8 cellular contexts compared by ENCODE assay signal in genomic region chr2:105294844-105295481, GRCh38. TPM values are rescaled to one million over a fixed set of nuclear protein-coding genes. Genes with fewer than 3 reads are reported as not detected.
DNase-seq lines count a peak whose midpoint lies in the region; ATAC-seq and TF ChIP-seq lines count a peak whose summit lies in the region.

No MANE protein-coding gene starts in this region.

- H3K9me3 Mint-ChIP-seq in Calu3 (ENCODE audit: low read depth, unreplicated experiment) = no peaks in the 10 kb centered on the region
- no peaks in the 10 kb centered on the region for H3K9me3 Mint-ChIP-seq in activated naive CD8-positive, alpha-beta T cell treated with anti-CD3 and anti-CD28 coated beads, Interleukin-2, amount 50 U/mL, for 24 hours

- 37 to 42% methylated on average over 5 of the region's 5 CpGs for WGBS in heart right ventricle, 2 donors

- H3K27me3 ChIP-seq in heart right ventricle = no peaks in the 10 kb centered on the region

- no peak overlapping the region for H3K4me3 ChIP-seq in heart right ventricle

- no TSS peak for BruUV-seq in Calu3 (replicated peaks; lab: Mats Ljungman, UMichigan)

- CTCF ChIA-PET in Calu3 (lab: Charles Lee) = interaction anchor here (0.6 to 1.4 kb wide), 4 partner anchors 16 to 123 kb away, joined by 3 to 4 read pairs (median 3); partner anchors contain the start of gene TGFBRAP1

- H3K4me1 Mint-ChIP-seq in Calu3 (ENCODE audit: low read depth, unreplicated experiment) = no peaks in the 10 kb centered on the region
- no peaks in the 10 kb centered on the region for H3K4me1 Mint-ChIP-seq in activated naive CD8-positive, alpha-beta T cell treated with anti-CD3 and anti-CD28 coated beads, Interleukin-2, amount 50 U/mL, for 24 hours

- no peak overlapping the region for H3K27ac ChIP-seq in heart right ventricle

- intact Hi-C loops in Calu3 (cut with micrococcal nuclease; ENCODE audit: unreplicated experiment) = loop anchor here (10.0 kb wide), 1 partner anchor 180 kb away; no protein-coding TSS in a partner anchor
- intact Hi-C loops in heart right ventricle (cut with DNase I) = loop anchor here in 2 of 10 donors (2.0 to 5.0 kb wide), 2 partner anchors 178 to 180 kb away; no protein-coding TSS in a partner anchor

- peaks cover 0 to 4% (median 0%) of the 10 kb centered on the region in 9 donors for H3K4me1 ChIP-seq in heart right ventricle

- H3K36me3 Mint-ChIP-seq in Calu3 (ENCODE audit: insufficient read depth, unreplicated experiment) = peaks cover 20% of the 10 kb centered on the region
- peaks cover 48% of the 10 kb centered on the region for H3K36me3 Mint-ChIP-seq in activated naive CD8-positive, alpha-beta T cell treated with anti-CD3 and anti-CD28 coated beads, Interleukin-2, amount 50 U/mL, for 24 hours (ENCODE audit: low read depth)

- H3K9me3 ChIP-seq in heart right ventricle = no peaks in the 10 kb centered on the region

- no peak overlapping the region for H3K27ac Mint-ChIP-seq in Calu3 (ENCODE audit: unreplicated experiment)
- no peak overlapping the region for H3K27ac Mint-ChIP-seq in activated naive CD8-positive, alpha-beta T cell treated with anti-CD3 and anti-CD28 coated beads, Interleukin-2, amount 50 U/mL, for 24 hours

- peaks cover 0 to 89% (median 20%) of the 10 kb centered on the region in 9 donors for H3K36me3 ChIP-seq in heart right ventricle

- peak; percentile 61 for DNase-seq in Calu3
- peak; percentile 31 for DNase-seq in NCI-H2171 (lab: John Stamatoyannopoulos, UW)
- DNase-seq in activated naive CD8-positive, alpha-beta T cell treated with anti-CD3 and anti-CD28 coated beads, Interleukin-2, amount 50 U/mL, for 24 hours = peak; percentile 29
- DNase-seq in heart right ventricle = peak; percentile 18 to 42
- DNase-seq in retina = peak; percentile 39

- TF ChIP-seq CTCF in Calu3 (IDR thresholded peaks at IDR 0.05; ENCODE audit: unreplicated experiment) = peak; percentile 54
- TF ChIP-seq CTCF in heart right ventricle (IDR thresholded peaks at IDR 0.05) = peak; percentile 10 to 60 (median 50)

- no peak overlapping the region for H3K4me3 Mint-ChIP-seq in Calu3 (ENCODE audit: low read depth, unreplicated experiment)
- H3K4me3 Mint-ChIP-seq in activated naive CD8-positive, alpha-beta T cell treated with anti-CD3 and anti-CD28 coated beads, Interleukin-2, amount 50 U/mL, for 24 hours = no peak overlapping the region

- ATAC-seq in GM21381 (IDR thresholded peaks at IDR 0.05; ENCODE audit: unreplicated experiment) = peak; percentile 58
- ATAC-seq in activated naive CD8-positive, alpha-beta T cell treated with anti-CD3 and anti-CD28 coated beads, Interleukin-2, amount 50 U/mL, for 24 hours = no peak
- ATAC-seq in heart right ventricle = peak in 7 of 8 donors; percentile 33 to 77 (median 60)
- ATAC-seq in HG03571 (IDR thresholded peaks at IDR 0.05; ENCODE audit: unreplicated experiment) = no peak
- no peak for ATAC-seq in HG02588 (IDR thresholded peaks at IDR 0.05; ENCODE audit: unreplicated experiment)

- H3K27me3 Mint-ChIP-seq in Calu3 (ENCODE audit: unreplicated experiment) = no peaks in the 10 kb centered on the region
- no peaks in the 10 kb centered on the region for H3K27me3 Mint-ChIP-seq in activated naive CD8-positive, alpha-beta T cell treated with anti-CD3 and anti-CD28 coated beads, Interleukin-2, amount 50 U/mL, for 24 hours

RNA-seq across cellular contexts. Expression of gene TGFBRAP1, which starts 34.6 kb away (rescaled TPM):
- total RNA-seq in Calu3 (2022) (24.3 and 24.5 TPM in 2 replicates), heart right ventricle (10 to 100 TPM in 9 of 10 donors, 1 to 10 TPM in 1; 8.3 to 12.7 (median 10.5) TPM)
- polyA plus RNA-seq in heart right ventricle = 1 to 10 TPM; 2.1 to 3.4 TPM

RNA-seq across cellular contexts. Expression of gene C2orf49, which starts 42.4 kb away (rescaled TPM):
- total RNA-seq in Calu3 (2022) = 18.1 and 19.0 TPM in 2 replicates
- total RNA-seq in heart right ventricle = 10 to 100 TPM; 12.2 to 22.9 (median 17.2) TPM
- polyA plus RNA-seq in heart right ventricle = 1 to 10 TPM; 9.0 to 9.1 TPM

RNA-seq across cellular contexts. Expression of gene GPR45, which starts 53.4 kb away (rescaled TPM):
- total RNA-seq in Calu3 (2022) (not detected in 2 replicates), heart right ventricle (not detected)
- polyA plus RNA-seq in heart right ventricle = not detected

Comparison
In these comparisons a context has a peak if more than half of its experiments do, and no peak if none do; other contexts are left out.
1. ATAC-seq: peak in GM21381 (single experiment) and heart right ventricle (7 of 8); none in activated naive CD8-positive, alpha-beta T cell treated with anti-CD3 and anti-CD28 coated beads, Interleukin-2, amount 50 U/mL, for 24 hours (single experiment), HG03571 (single experiment) and HG02588 (single experiment).
2. Peak in every context shown above with its lines, with median percentiles within 50 percentile points of each other: DNase-seq.